8 cellular contexts compared by ENCODE assay signal in genomic region chr10:74175510-74176379, GRCh38. TPM values are rescaled to one million over a fixed set of nuclear protein-coding genes. Genes with fewer than 3 reads are reported as not detected.
DNase-seq lines count a peak whose midpoint lies in the region; ATAC-seq and TF ChIP-seq lines count a peak whose summit lies in the region.

No MANE protein-coding gene starts in this region.

- H3K27me3 ChIP-seq in gastroesophageal sphincter, result no peaks in the 10 kb centered on the region

- peak overlapping the region; percentile 58 to 82 for H3K4me3 ChIP-seq in gastroesophageal sphincter
- peak overlapping the region; percentile 55 to 84 (median 79) for H3K4me3 ChIP-seq in skin epidermis

- H3K27ac ChIP-seq in VCaP, result peak overlapping the region; percentile 93
- H3K27ac ChIP-seq in gastroesophageal sphincter, result peak overlapping the region; percentile 44 to 91 (median 88)
- peak overlapping the region in 20 of 21 experiments; percentile 75 to 95 (median 90) for H3K27ac ChIP-seq in skin epidermis

- ATAC-seq in gastroesophageal sphincter (no peak), HG03469 (IDR thresholded peaks at IDR 0.05; ENCODE audit: unreplicated experiment) (no peak), GM19467 (IDR thresholded peaks at IDR 0.05; ENCODE audit: unreplicated experiment) (no peak)

- CTCF ChIA-PET in HEK293T (lab: Yijun Ruan, JAX), result no interaction called here

- DNase-seq in HEK293T (ENCODE audit: extremely low spot score) (no peak), NCI-H774 (lab: John Stamatoyannopoulos, UW) (no peak), NCI-H446 treated with DMSO at 0.1 percent for 48 hours (lab: John Stamatoyannopoulos, UW) (no peak)

- TF ChIP-seq CTCF in VCaP (conservative IDR thresholded peaks at IDR 0.05) (no peak), gastroesophageal sphincter (IDR thresholded peaks at IDR 0.05) (no peak)

- no peaks in the 10 kb centered on the region for H3K36me3 ChIP-seq in gastroesophageal sphincter

- no peak for TF ChIP-seq POLR2A in gastroesophageal sphincter (IDR thresholded peaks at IDR 0.05)

- H3K4me1 ChIP-seq in gastroesophageal sphincter, result peaks cover 0 to 19% (median 0%) of the 10 kb centered on the region in 3 donors

- no peaks in the 10 kb centered on the region for H3K9me3 ChIP-seq in gastroesophageal sphincter

- WGBS in gastroesophageal sphincter (ENCODE audit: low coverage in 1 of 2), 2 donors, result 26% methylated on average over 10 of the region's 10 CpGs

- POLR2A ChIA-PET in HEK293T (lab: Yijun Ruan, JAX), result interaction anchor here (0.8 to 2.3 kb wide), 9 partner anchors 8 to 176 kb away, joined by 4 to 13 read pairs (median 5); partner anchors contain the start of genes ADK and AP3M1

- no peak for TF ChIP-seq EP300 in gastroesophageal sphincter (IDR thresholded peaks at IDR 0.05)

TF ChIP-seq in HEK293T, 16 proteins besides CTCF, POLR2A, EP300 and RAD21:
- 0 out of 2 replicates have a peak, but pooled peaks have one; percentile 4 for TF ChIP-seq ELF4 (IDR thresholded peaks at IDR 0.05)
- no peak for TF ChIP-seq L3MBTL2 (conservative IDR thresholded peaks at IDR 0.05)
- TF ChIP-seq NFRKB (IDR thresholded peaks at IDR 0.05), result no peak
TF ChIP-seq in HEK293T: peak in this region for 1.

RNA-seq across cellular contexts. Expression of gene ADK, which starts 24.7 kb away (rescaled TPM):
- total RNA-seq in gastroesophageal sphincter, result 10 to 100 TPM; 15.3 to 23.3 (median 20.8) TPM

RNA-seq across cellular contexts. Expression of gene AP3M1, which starts 25.1 kb away (rescaled TPM):
- total RNA-seq in gastroesophageal sphincter, result 10 to 100 TPM; 29.4 to 41.7 (median 31.7) TPM
